ENCODE assay signal across 21 cellular contexts in genomic region chr20:43731469-43731868, GRCh38. TPM values are rescaled to one million over a fixed set of nuclear protein-coding genes. Genes with fewer than 3 reads are reported as not detected.
A peak's percentile ranks its signal among the peaks of the same experiment; 100 is the strongest.
DNase-seq lines count a peak whose midpoint lies in the region; ATAC-seq, FAIRE-seq and TF ChIP-seq lines count a peak whose summit lies in the region.
"Had no signal": no experiment of that assay in that cellular context is flagged by ENCODE, and none has a peak within 500 bp of the region (broad histone marks: within the 10 kb centered on the region; RNA-seq: fewer than 3 reads in every experiment).

No MANE protein-coding gene starts in this region.

- H3K27ac Mint-ChIP-seq in stimulated activated effector memory CD8-positive, alpha-beta T cell treated with anti-CD3 and anti-CD28 coated beads, Interleukin-12 subunit alpha, Interleukin-12 subunit beta, amount 100 ng/mL, for 72 hours = no peak overlapping the region
- H3K27ac Mint-ChIP-seq: CD8-positive, alpha-beta memory T cell had no signal

- FAIRE-seq in RCC 7860 (lab: Jason Lieb, UNC) = no peak

- no peaks in the 10 kb centered on the region for H3K9me3 ChIP-seq in GM23248 (ENCODE audit: low read depth)
- H3K9me3 ChIP-seq in stomach = no peaks in the 10 kb centered on the region

- H3K27me3 ChIP-seq in GM23248 (replicated peaks; ENCODE audit: insufficient read depth) = no peaks in the 10 kb centered on the region; the same call in 1 of the 2 replicates
- H3K27me3 ChIP-seq in stomach = peaks cover 0 to 17% (median 0%) of the 10 kb centered on the region in 3 donors
- H3K27me3 ChIP-seq: ovary had no signal

- intact Hi-C loops in stomach (cut with DNase I; ENCODE audit: low total_unique reads) = no loop called here

- no peaks in the 10 kb centered on the region for H4K20me1 ChIP-seq in GM23248 (ENCODE audit: insufficient read depth)

- no peak overlapping the region for H3K4me2 ChIP-seq in GM23248 (ENCODE audit: unreplicated experiment)

- 0 out of 2 replicates have a peak, but pooled peaks cover 4% of the 10 kb centered on the region for H3K4me1 ChIP-seq in GM23248 (ENCODE audit: insufficient read depth)
- no peaks in the 10 kb centered on the region for H3K4me1 ChIP-seq in stomach

- H3K9me3 Mint-ChIP-seq in stimulated activated effector memory CD8-positive, alpha-beta T cell treated with anti-CD3 and anti-CD28 coated beads, Interleukin-12 subunit alpha, Interleukin-12 subunit beta, amount 100 ng/mL, for 72 hours = no peaks in the 10 kb centered on the region
- H3K9me3 Mint-ChIP-seq: CD8-positive, alpha-beta memory T cell had no signal

- no peak for TF ChIP-seq CTCF in cardiac fibroblast (IDR thresholded peaks at IDR 0.05; ENCODE audit: low read depth, low read length)
- no peak for TF ChIP-seq CTCF in stomach (IDR thresholded peaks at IDR 0.05)

- H3K36me3 ChIP-seq in GM23248 (ENCODE audit: low read depth) (no peaks in the 10 kb centered on the region), stomach (no peaks in the 10 kb centered on the region)
- H3K36me3 ChIP-seq: ovary had no signal

- H3K27ac ChIP-seq in GM23248 = no peak overlapping the region
- H3K27ac ChIP-seq in stomach = no peak overlapping the region
- H3K27ac ChIP-seq: ovary had no signal

- H3K9ac ChIP-seq in GM23248 = no peak overlapping the region

- H3K4me3 Mint-ChIP-seq in stimulated activated effector memory CD8-positive, alpha-beta T cell treated with anti-CD3 and anti-CD28 coated beads, Interleukin-12 subunit alpha, Interleukin-12 subunit beta, amount 100 ng/mL, for 72 hours = no peak overlapping the region
- H3K4me3 Mint-ChIP-seq: CD8-positive, alpha-beta memory T cell had no signal

- ATAC-seq in stimulated activated effector memory CD8-positive, alpha-beta T cell treated with anti-CD3 and anti-CD28 coated beads, Interleukin-12 subunit alpha, Interleukin-12 subunit beta, amount 100 ng/mL, for 72 hours = peak; percentile 40
- ATAC-seq: Right ventricle myocardium inferior; stimulated activated naive CD8-positive, alpha-beta T cell treated with anti-CD3 and anti-CD28 coated beads, Interleukin-15, Interleukin-2, amounts not matched to agents 100 U/mL and 50 U/mL, for 24 hours had no signal

- TF ChIP-seq POLR2A in stomach (IDR thresholded peaks at IDR 0.05) = no peak

- in situ Hi-C loops in GM23248 (cut with MboI) = no loop called here

- TF ChIP-seq EP300 in stomach (IDR thresholded peaks at IDR 0.05) = no peak

- H3K4me3 ChIP-seq in GM23248 = no peak overlapping the region
- no peak overlapping the region for H3K4me3 ChIP-seq in cardiac fibroblast (replicated peaks in 1 of 2; ENCODE audit: low read depth in 2 of 2, low read length in 2 of 2)
- no peak overlapping the region for H3K4me3 ChIP-seq in stomach
- H3K4me3 ChIP-seq: ovary had no signal

- H3F3A ChIP-seq in GM23248 (ENCODE audit: insufficient read depth) = peaks cover 3% of the 10 kb centered on the region; the same call in 1 of the 2 replicates

- DNase-seq in GM23248 = peak; percentile 72
- peak; percentile 49 for DNase-seq in RCC 7860 (ENCODE audit: low spot score)
- peak; percentile 51 to 68 for DNase-seq in cardiac fibroblast (ENCODE audit: low read depth in 2 of 2)
- no peak for DNase-seq in stimulated activated effector memory CD8-positive, alpha-beta T cell treated with anti-CD3 and anti-CD28 coated beads, Interleukin-12 subunit alpha, Interleukin-12 subunit beta, amount 100 ng/mL, for 72 hours (ENCODE audit: low spot score in 2 of 2)
- DNase-seq in SKM-1 treated with dmso at 0.1 percent for 144 hours (lab: John Stamatoyannopoulos, UW; ENCODE audit: unreplicated experiment) = no peak
- DNase-seq in stomach = no peak
- DNase-seq in SIG-M5 (lab: John Stamatoyannopoulos, UW) = no peak
- DNase-seq: activated CD4-positive, alpha-beta T cell treated with anti-CD3 and anti-CD28 coated beads, Interleukin-2, amount 50 U/mL, for 4 hours; CD8-positive, alpha-beta memory T cell; cortex of kidney; GDM1; hippocampal formation; Kasumi-1; NCI-H1694; NCI-H774; ovary; stimulated activated naive CD8-positive, alpha-beta T cell treated with anti-CD3 and anti-CD28 coated beads, Interleukin-15, Interleukin-2, amounts not matched to agents 100 U/mL and 50 U/mL, for 24 hours; T-helper 9 cell had no signal

- H3K36me3 Mint-ChIP-seq in stimulated activated effector memory CD8-positive, alpha-beta T cell treated with anti-CD3 and anti-CD28 coated beads, Interleukin-12 subunit alpha, Interleukin-12 subunit beta, amount 100 ng/mL, for 72 hours = no peaks in the 10 kb centered on the region
- H3K36me3 Mint-ChIP-seq: CD8-positive, alpha-beta memory T cell had no signal

- H2AFZ ChIP-seq in GM23248 = no peak overlapping the region

- no peaks in the 10 kb centered on the region for H3K9me2 ChIP-seq in GM23248 (ENCODE audit: insufficient read depth)

- no peaks in the 10 kb centered on the region for H3K79me2 ChIP-seq in GM23248 (ENCODE audit: insufficient read depth)

- peaks cover 9% of the 10 kb centered on the region for H3K4me1 Mint-ChIP-seq in stimulated activated effector memory CD8-positive, alpha-beta T cell treated with anti-CD3 and anti-CD28 coated beads, Interleukin-12 subunit alpha, Interleukin-12 subunit beta, amount 100 ng/mL, for 72 hours

- 32 to 34% methylated on average over 7 of the region's 7 CpGs for WGBS in GM23248 (ENCODE audit: low coverage in 1 of 2, low lambda C conversion rate in 2 of 2, missing lambda C conversion rate in 2 of 2), 2 experiments
- WGBS in stomach, 5 donors = 54 to 81% (median 73%) methylated on average over 5 to 7 of the region's 7 CpGs

RNA-seq across cellular contexts. Expression of gene GTSF1L, which starts 4.7 kb away (rescaled TPM):
- total RNA-seq in GM23248 (2014; rRNA removed; shearing (Covaris generic)) = not detected in 2 replicates
- polyA plus RNA-seq in GM23248 (2016; fragmentation: Nextera tagmentation; extraction: Ambion mirVana) (not detected in 2 replicates), stomach (not detected)
- not detected for total RNA-seq in stomach
- total RNA-seq: CD8-positive, alpha-beta memory T cell; epithelial cell of proximal tubule; ovary; Right ventricle myocardium inferior had no signal
- polyA plus RNA-seq: adipose tissue; CD8-positive, alpha-beta memory T cell; ovary had no signal

Comparison
In these comparisons a context has a peak if more than half of its experiments do, and no peak if none do; other contexts are left out.
1. DNase-seq: peak in GM23248 (single experiment), RCC 7860 (single experiment) and cardiac fibroblast (2 of 2); none in stimulated activated effector memory CD8-positive, alpha-beta T cell treated with anti-CD3 and anti-CD28 coated beads, Interleukin-12 subunit alpha, Interleukin-12 subunit beta, amount 100 ng/mL, for 72 hours (0 of 2), SKM-1 treated with dmso at 0.1 percent for 144 hours (single experiment), stomach (single experiment) and SIG-M5 (single experiment).